ENCODE assay signal across 26 cellular contexts in the genomic region with DNA sequence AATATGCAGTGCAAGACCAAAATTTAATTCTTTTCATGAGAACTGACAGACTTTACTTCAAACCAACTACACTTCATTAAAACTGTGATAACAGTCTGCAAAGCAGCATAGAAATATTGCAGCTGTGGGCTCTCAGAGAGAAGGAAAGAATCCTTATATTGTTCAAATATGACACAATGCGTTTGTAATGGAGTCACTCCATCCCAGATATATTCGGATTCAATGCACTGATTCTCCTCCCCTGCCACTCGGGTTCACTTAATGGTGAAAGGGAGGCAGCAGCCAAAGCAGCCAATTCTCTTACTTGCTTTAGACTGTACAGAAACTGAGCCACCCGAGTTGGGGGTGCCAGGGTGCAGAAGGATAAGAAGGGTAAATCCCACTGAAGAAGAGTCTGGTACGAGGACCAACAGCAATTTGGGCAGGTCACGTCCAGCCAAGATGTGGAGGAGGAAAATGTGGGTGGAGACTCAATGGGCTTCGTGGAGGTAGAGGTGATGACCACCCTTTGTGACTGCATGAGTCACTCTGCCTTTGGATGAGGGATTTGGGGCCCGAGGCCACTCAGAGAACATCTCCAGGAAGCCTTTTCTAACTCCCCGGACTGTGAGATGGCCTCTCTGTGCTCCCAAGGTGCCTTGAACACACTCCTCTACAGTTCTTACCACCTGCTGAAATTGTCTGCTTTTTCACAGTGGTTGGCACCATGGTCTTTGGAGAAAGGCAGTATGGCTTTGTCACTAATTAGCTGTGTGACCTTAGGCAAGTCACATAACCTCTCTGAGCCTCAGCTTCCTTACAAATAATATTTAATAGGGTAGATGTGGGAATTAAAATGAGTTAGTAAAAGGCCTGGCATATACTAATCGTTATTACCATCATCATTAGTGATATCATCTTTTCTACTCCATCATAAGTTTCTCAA.
DNase-seq lines count a peak whose midpoint lies in the region; ATAC-seq, FAIRE-seq and TF ChIP-seq lines count a peak whose summit lies in the region.
"Had no signal": no experiment of that assay in that cellular context is flagged by ENCODE, and none has a peak within 500 bp of the region (broad histone marks: within the 10 kb centered on the region; RNA-seq: fewer than 3 reads in every experiment).

No MANE protein-coding gene starts in this region.

- H2BK5ac ChIP-seq in neuronal stem cell (ENCODE audit: low read length), result no peak overlapping the region

- FAIRE-seq in HTR-8/SVneo (lab: Jason Lieb, UNC), result peak; percentile 54
- FAIRE-seq: GM18507 had no signal

- H3K4me1 ChIP-seq in neuronal stem cell (ENCODE audit: control insufficient read depth in 2 of 2, insufficient read depth in 1 of 2, low read depth in 1 of 2, low read length in 2 of 2) (peaks cover 3 to 15% of the 10 kb centered on the region in 2 donors), upper lobe of right lung (no peaks in the 10 kb centered on the region)

- no peak overlapping the region for H3K23ac ChIP-seq in neuronal stem cell (ENCODE audit: low read depth, low read length, poor library complexity)

- no peaks in the 10 kb centered on the region for H3K36me3 ChIP-seq in neuronal stem cell (replicated peaks in 1 of 2; ENCODE audit: control insufficient read depth in 2 of 2, insufficient read depth in 2 of 2, low read length in 2 of 2)
- H3K36me3 ChIP-seq in upper lobe of right lung, result no peaks in the 10 kb centered on the region
- H3K36me3 ChIP-seq: gastrocnemius medialis, upper lobe of left lung had no signal

- H3K27ac ChIP-seq in neuronal stem cell (replicated peaks; ENCODE audit: low read length), result no peak overlapping the region
- no peak overlapping the region for H3K27ac ChIP-seq in upper lobe of right lung
- H3K27ac ChIP-seq: C4-2B, gastrocnemius medialis, RWPE1, upper lobe of left lung had no signal

- no CpG with 5 or more reads among the region's 10 CpGs for WGBS in neuronal stem cell (ENCODE audit: extremely low coverage in 2 of 2, insufficient read length in 2 of 2, insufficient replicate concordance in 1 of 2), 2 donors

- peaks cover 4% of the 10 kb centered on the region for H3K27me3 Mint-ChIP-seq in brain
- peaks cover 3% of the 10 kb centered on the region for H3K27me3 Mint-ChIP-seq in activated naive CD8-positive, alpha-beta T cell treated with anti-CD3 and anti-CD28 coated beads, Interleukin-2, amount 50 U/mL, for 24 hours

- ATAC-seq in esophagus mucosa (no peak), upper lobe of right lung (no peak)
- ATAC-seq in activated naive CD8-positive, alpha-beta T cell treated with anti-CD3 and anti-CD28 coated beads, Interleukin-2, amount 50 U/mL, for 24 hours, result no peak
- ATAC-seq: activated CD8-positive, alpha-beta T cell treated with anti-CD3 and anti-CD28 coated beads, Interleukin-2, amount 10 ng/mL, durations not matched to agents 7 days and 5 days; gastrocnemius medialis; left lobe of liver; naive thymus-derived CD8-positive, alpha-beta T cell; T-helper 17 cell had no signal

- no peaks in the 10 kb centered on the region for H3K36me3 Mint-ChIP-seq in brain
- no peaks in the 10 kb centered on the region for H3K36me3 Mint-ChIP-seq in activated naive CD8-positive, alpha-beta T cell treated with anti-CD3 and anti-CD28 coated beads, Interleukin-2, amount 50 U/mL, for 24 hours (ENCODE audit: low read depth)
- H3K36me3 Mint-ChIP-seq: activated naive CD8-positive, alpha-beta T cell; naive thymus-derived CD8-positive, alpha-beta T cell had no signal

- DNase-seq in COLO829 (ENCODE audit: low spot score), result peak; percentile 73
- DNase-seq in HTR-8/SVneo (ENCODE audit: insufficient read length, low spot score), result no peak
- no peak for DNase-seq in neuronal stem cell (ENCODE audit: low spot score)
- no peak for DNase-seq in activated CD4-positive, alpha-beta T cell treated with anti-CD3 and anti-CD28 coated beads, Interleukin-2, amount 50 U/mL, for 1 hour
- DNase-seq in upper lobe of right lung, result no peak
- DNase-seq in activated naive CD8-positive, alpha-beta T cell treated with anti-CD3 and anti-CD28 coated beads, Interleukin-2, amount 50 U/mL, for 24 hours, result no peak
- DNase-seq: activated CD4-positive, alpha-beta T cell treated with anti-CD3 and anti-CD28 coated beads for 1 hour; activated CD8-positive, alpha-beta T cell treated with anti-CD3 and anti-CD28 coated beads, Interleukin-2, amount 10 ng/mL, durations not matched to agents 7 days and 5 days; activated effector memory CD4-positive, alpha-beta T cell treated with Interleukin-2 at 50 U/mL for 16 hours; aorta; central memory CD4-positive, alpha-beta T cell; gastrocnemius medialis; H7; naive thymus-derived CD8-positive, alpha-beta T cell; NCI-H1048; NCI-H187 treated with DMSO at 0.1 percent for 48 hours; NCI-H524 treated with DMSO at 0.1 percent for 48 hours; T-helper 17 cell; upper lobe of left lung had no signal

- H3K4me1 Mint-ChIP-seq in brain, result peaks cover 66% of the 10 kb centered on the region
- peaks cover 6% of the 10 kb centered on the region for H3K4me1 Mint-ChIP-seq in activated naive CD8-positive, alpha-beta T cell treated with anti-CD3 and anti-CD28 coated beads, Interleukin-2, amount 50 U/mL, for 24 hours

- H2AK5ac ChIP-seq in neuronal stem cell (ENCODE audit: low read depth, low read length), result no peak overlapping the region

- H3K9me3 Mint-ChIP-seq in brain, result peaks cover 0 to 2% (median 0%) of the 10 kb centered on the region in 5 experiments
- no peaks in the 10 kb centered on the region for H3K9me3 Mint-ChIP-seq in activated naive CD8-positive, alpha-beta T cell treated with anti-CD3 and anti-CD28 coated beads, Interleukin-2, amount 50 U/mL, for 24 hours
- H3K9me3 Mint-ChIP-seq: naive thymus-derived CD8-positive, alpha-beta T cell had no signal

- no peak overlapping the region for H2BK120ac ChIP-seq in neuronal stem cell (ENCODE audit: low read depth, low read length)

- no peaks in the 10 kb centered on the region for H3K79me1 ChIP-seq in neuronal stem cell (ENCODE audit: low read depth, low read length)

- H3K4me3 ChIP-seq in neuronal stem cell (ENCODE audit: low read length in 2 of 2) (no peak overlapping the region), upper lobe of right lung (no peak overlapping the region)
- H3K4me3 ChIP-seq: gastrocnemius medialis, upper lobe of left lung had no signal

- H2BK15ac ChIP-seq in neuronal stem cell (ENCODE audit: low read length), result no peak overlapping the region

- no peak overlapping the region for H3K4me2 ChIP-seq in neuronal stem cell (ENCODE audit: insufficient read depth, low read length, poor library complexity, severe bottlenecking)

- H4K91ac ChIP-seq in neuronal stem cell (ENCODE audit: low read depth, low read length, poor library complexity), result no peak overlapping the region

- H3K9ac ChIP-seq in neuronal stem cell (ENCODE audit: low read depth, low read length, poor library complexity), result no peak overlapping the region

- peak overlapping the region; percentile 45 for H3K18ac ChIP-seq in neuronal stem cell (ENCODE audit: low read length)

- intact Hi-C loops in upper lobe of right lung (cut with DNase I), result no loop called here

- H3K9me3 ChIP-seq in neuronal stem cell (replicated peaks in 1 of 2; ENCODE audit: control insufficient read depth in 2 of 2, insufficient read depth in 1 of 2, low read depth in 1 of 2, low read length in 2 of 2) (no peaks in the 10 kb centered on the region), upper lobe of right lung (no peaks in the 10 kb centered on the region)
- H3K9me3 ChIP-seq: gastrocnemius medialis, upper lobe of left lung had no signal

- no peak overlapping the region for H4K8ac ChIP-seq in neuronal stem cell (ENCODE audit: low read depth, low read length)

- H2BK12ac ChIP-seq in neuronal stem cell (ENCODE audit: low read length), result no peak overlapping the region

- no peak overlapping the region for H2AFZ ChIP-seq in neuronal stem cell (ENCODE audit: low read length)

- no peak overlapping the region for H3K4me3 Mint-ChIP-seq in brain
- H3K4me3 Mint-ChIP-seq in activated naive CD8-positive, alpha-beta T cell treated with anti-CD3 and anti-CD28 coated beads, Interleukin-2, amount 50 U/mL, for 24 hours, result no peak overlapping the region
- H3K4me3 Mint-ChIP-seq: activated CD8-positive, alpha-beta T cell treated with anti-CD3 and anti-CD28 coated beads, Interleukin-2, amount 10 ng/mL, durations not matched to agents 7 days and 5 days; activated naive CD8-positive, alpha-beta T cell; naive thymus-derived CD8-positive, alpha-beta T cell; T-helper 17 cell had no signal

- no peak for TF ChIP-seq CTCF in brain (conservative IDR thresholded peaks at IDR 0.05)
- no peak for TF ChIP-seq CTCF in upper lobe of right lung (IDR thresholded peaks at IDR 0.05)

- H3K14ac ChIP-seq in neuronal stem cell (ENCODE audit: low read length), result no peak overlapping the region

- no peak overlapping the region for H3K4ac ChIP-seq in neuronal stem cell (ENCODE audit: low read length)

- H3K27ac Mint-ChIP-seq in brain, result peak overlapping the region; percentile 34 to 79 (median 61)
- H3K27ac Mint-ChIP-seq in activated naive CD8-positive, alpha-beta T cell treated with anti-CD3 and anti-CD28 coated beads, Interleukin-2, amount 50 U/mL, for 24 hours, result no peak overlapping the region
- H3K27ac Mint-ChIP-seq: activated CD8-positive, alpha-beta T cell treated with anti-CD3 and anti-CD28 coated beads, Interleukin-2, amount 10 ng/mL, durations not matched to agents 7 days and 5 days; activated naive CD8-positive, alpha-beta T cell; naive thymus-derived CD8-positive, alpha-beta T cell; T-helper 17 cell had no signal

- peaks cover 0 to 11% (median 0%) of the 10 kb centered on the region in 3 experiments for H3K27me3 ChIP-seq in neuronal stem cell (ENCODE audit: control insufficient read depth in 3 of 3, insufficient read depth in 3 of 3, low read depth in 1 of 3, low read length in 3 of 3)
- H3K27me3 ChIP-seq in upper lobe of right lung, result no peaks in the 10 kb centered on the region
- H3K27me3 ChIP-seq: gastrocnemius medialis, upper lobe of left lung had no signal
